ENCODE assay signal across 22 cellular contexts in genomic region chr7:110809832-110810231, GRCh38.
A peak's percentile ranks its signal among the peaks of the same experiment; 100 is the strongest.
DNase-seq lines count a peak whose midpoint lies in the region; FAIRE-seq and TF ChIP-seq lines count a peak whose summit lies in the region.
"Had no signal": no experiment of that assay in that cellular context is flagged by ENCODE, and none has a peak within 500 bp of the region (broad histone marks: within the 10 kb centered on the region; RNA-seq: fewer than 3 reads in every experiment).

No MANE protein-coding gene starts in this region.

- intact Hi-C loops in uterus (cut with DNase I; ENCODE audit: low total_unique reads), result no loop called here

- DNase-seq in DMS 273 (lab: John Stamatoyannopoulos, UW; ENCODE audit: unreplicated experiment), result peak; percentile 77
- DNase-seq in G401 (ENCODE audit: low spot score), result peak; percentile 62
- DNase-seq in glutamatergic neuron, result no peak
- no peak for DNase-seq in urothelium cell line (ENCODE audit: low spot score)
- DNase-seq in uterus, result no peak
- DNase-seq: AML-193; Caco-2; Calu3; CD4-positive, alpha-beta T cell; CD8-positive, alpha-beta T cell; DMS79 treated with DMSO at 0.1 percent for 48 hours; GDM1 had no signal

- no peaks in the 10 kb centered on the region for H3K4me1 ChIP-seq in uterus
- H3K4me1 ChIP-seq: A549; BLaER1 treated with 17β-estradiol and CSF1 and Interleukin-3, amounts not matched to agents 10 nM and 100 nM; Caco-2 had no signal

- no peak for TF ChIP-seq POLR2A in uterus (IDR thresholded peaks at IDR 0.05)

- H3K36me3 Mint-ChIP-seq in glutamatergic neuron (ENCODE audit: unreplicated experiment), result peaks cover 5% of the 10 kb centered on the region
- H3K36me3 Mint-ChIP-seq: CD8-positive, alpha-beta T cell had no signal

- no peaks in the 10 kb centered on the region for H3K9me3 ChIP-seq in uterus
- H3K9me3 ChIP-seq: A549; BLaER1 treated with 17β-estradiol and CSF1 and Interleukin-3, amounts not matched to agents 10 nM and 100 nM; Caco-2 had no signal

- FAIRE-seq in urothelium cell line (lab: Jason Lieb, UNC), result no peak
- FAIRE-seq: A549, D721Med, GM12878, GM12892, GM18507, GM19239 had no signal

- no peak overlapping the region for H3K4me3 ChIP-seq in uterus
- H3K4me3 ChIP-seq: A549; BLaER1 treated with 17β-estradiol and CSF1 and Interleukin-3, amounts not matched to agents 10 nM and 100 nM; GM12878 had no signal

- no peaks in the 10 kb centered on the region for H3K36me3 ChIP-seq in uterus
- H3K36me3 ChIP-seq: BLaER1 treated with 17β-estradiol and CSF1 and Interleukin-3, amounts not matched to agents 10 nM and 100 nM had no signal

- H3K4me1 Mint-ChIP-seq in glutamatergic neuron (ENCODE audit: low read depth, unreplicated experiment), result peaks cover 28% of the 10 kb centered on the region
- H3K4me1 Mint-ChIP-seq: B cell had no signal

- peak overlapping the region; percentile 42 for H3K4me3 Mint-ChIP-seq in glutamatergic neuron (ENCODE audit: unreplicated experiment)
- H3K4me3 Mint-ChIP-seq: B cell; CD4-positive, alpha-beta T cell; CD8-positive, alpha-beta T cell had no signal

- in situ Hi-C loops in G401 (cut with HindIII; ENCODE audit: low sequenced_read_pairs), result no loop called here

- H3K27ac Mint-ChIP-seq in glutamatergic neuron (ENCODE audit: unreplicated experiment), result peak overlapping the region; percentile 24
- H3K27ac Mint-ChIP-seq: B cell; CD4-positive, alpha-beta T cell; CD8-positive, alpha-beta T cell had no signal

- H3K27ac ChIP-seq in uterus, result no peak overlapping the region
- H3K27ac ChIP-seq: 22Rv1; A549; BLaER1 treated with 17β-estradiol and CSF1 and Interleukin-3, amounts not matched to agents 10 nM and 100 nM; C4-2B had no signal

- no peaks in the 10 kb centered on the region for H3K27me3 ChIP-seq in uterus
- H3K27me3 ChIP-seq: BLaER1 treated with 17β-estradiol and CSF1 and Interleukin-3, amounts not matched to agents 10 nM and 100 nM had no signal

- no peak for TF ChIP-seq CTCF in glutamatergic neuron (IDR thresholded peaks at IDR 0.05; ENCODE audit: partially characterized antibody, unreplicated experiment)
- no peak for TF ChIP-seq CTCF in uterus (IDR thresholded peaks at IDR 0.05)

- peaks cover 3% of the 10 kb centered on the region for H3K27me3 Mint-ChIP-seq in glutamatergic neuron (ENCODE audit: unreplicated experiment)
- H3K27me3 Mint-ChIP-seq: B cell; CD4-positive, alpha-beta T cell had no signal

- H3K9me3 Mint-ChIP-seq in glutamatergic neuron (ENCODE audit: unreplicated experiment), result peaks cover 5% of the 10 kb centered on the region
- H3K9me3 Mint-ChIP-seq: CD4-positive, alpha-beta T cell; CD8-positive, alpha-beta T cell had no signal

Comparison
In these comparisons a context has a peak if more than half of its experiments do, and no peak if none do; other contexts are left out.
1. DNase-seq: peak in DMS 273 (single experiment) and G401 (single experiment); none in glutamatergic neuron (single experiment), urothelium cell line (single experiment) and uterus (0 of 2).